ENCODE assay signal across 16 cellular contexts in the genomic region with DNA sequence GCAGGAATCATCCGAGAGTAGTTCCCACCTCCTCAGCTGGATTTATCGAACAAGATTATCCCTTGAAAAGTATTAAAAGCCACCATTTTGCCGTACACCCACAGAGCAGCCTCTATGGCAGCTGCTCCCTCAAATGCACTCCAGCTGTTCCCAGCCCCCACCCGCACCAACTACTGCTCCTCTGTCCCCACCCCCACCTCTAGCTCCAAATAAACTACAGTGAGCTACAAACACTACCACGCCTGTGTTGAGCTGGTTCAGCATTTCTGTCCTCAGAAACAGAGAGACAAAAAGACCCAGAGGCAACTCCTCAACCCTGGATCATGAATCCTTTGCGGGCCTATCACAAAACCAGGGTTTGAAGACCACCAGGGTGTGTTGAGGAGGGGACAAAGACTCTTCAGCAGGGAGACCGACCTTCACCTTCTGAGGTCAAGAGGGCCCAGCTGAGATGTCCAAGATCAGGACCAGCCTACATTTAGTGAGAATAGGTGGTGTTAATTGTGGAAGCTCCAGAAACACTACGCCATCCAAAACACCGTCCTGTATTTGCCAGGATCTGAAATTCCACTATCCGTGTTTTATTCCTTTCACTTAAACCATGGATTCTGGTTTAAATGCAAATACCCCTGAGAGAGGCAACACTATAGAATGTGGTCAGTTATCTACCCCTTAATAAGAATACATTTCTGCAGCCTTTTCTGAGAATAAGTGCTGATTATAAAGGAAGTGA.
"Had no signal": no experiment of that assay in that cellular context is flagged by ENCODE, and none has a peak within 500 bp of the region (broad histone marks: within the 10 kb centered on the region; RNA-seq: fewer than 3 reads in every experiment).

No MANE protein-coding gene starts in this region.

- H3K9me3 ChIP-seq: mucosa of descending colon, psoas muscle, suprapubic skin, upper lobe of left lung had no signal

- DNase-seq: activated CD4-positive, alpha-beta T cell treated with anti-CD3 and anti-CD28 coated beads for 4 hours; activated CD8-positive, alpha-beta memory T cell treated with anti-CD3 and anti-CD28 coated beads, Interleukin-2, amount 50 U/mL, for 48 hours; activated CD8-positive, alpha-beta T cell treated with anti-CD3 and anti-CD28 coated beads for 36 hours; activated naive CD4-positive, alpha-beta T cell; erythroblast; immature natural killer cell; left colon; mucosa of descending colon; naive thymus-derived CD8-positive, alpha-beta T cell; psoas muscle; stimulated activated CD4-positive, alpha-beta T cell treated with anti-CD3 and anti-CD28 coated beads, Interleukin-12 subunit alpha, Interleukin-12 subunit beta, amount 100 ng/mL, for 4 hours; stimulated activated naive CD4-positive, alpha-beta T cell; T-helper 1 cell; upper lobe of left lung had no signal

- H3K27ac ChIP-seq: psoas muscle, suprapubic skin, upper lobe of left lung, VCaP had no signal

- ATAC-seq: activated CD8-positive, alpha-beta T cell treated with anti-CD3 and anti-CD28 coated beads for 36 hours; left colon; mucosa of descending colon; naive thymus-derived CD8-positive, alpha-beta T cell; psoas muscle had no signal

- H3K36me3 ChIP-seq: suprapubic skin, upper lobe of left lung had no signal

- H3K4me3 ChIP-seq: mucosa of descending colon, psoas muscle, suprapubic skin, upper lobe of left lung had no signal

- H3K4me1 ChIP-seq: psoas muscle, suprapubic skin, upper lobe of left lung had no signal

- H3K27me3 ChIP-seq: upper lobe of left lung had no signal
